In genomic region chr5:79488775-79489174, GRCh38 we compare ENCODE assay signal across 1 cellular context.
TF ChIP-seq lines count a peak whose summit lies in the region.

No MANE protein-coding gene starts in this region.

TF ChIP-seq in HepG2, 621 proteins besides CTCF, POLR2A, EP300 and RAD21 (continued from another document):
- TF ChIP-seq RFXAP (CRISPR knock-in tag; IDR thresholded peaks at IDR 0.05; ENCODE audit: borderline replicate concordance) (no peak), ZBTB4 (CRISPR knock-in tag; IDR thresholded peaks at IDR 0.05; ENCODE audit: borderline replicate concordance) (no peak), KAT7 (CRISPR knock-in tag; IDR thresholded peaks at IDR 0.05; ENCODE audit: borderline replicate concordance) (no peak), HOXA9 (CRISPR knock-in tag; IDR thresholded peaks at IDR 0.05; ENCODE audit: borderline replicate concordance) (no peak), RELA (CRISPR knock-in tag; IDR thresholded peaks at IDR 0.05) (no peak), FOXP1 (IDR thresholded peaks at IDR 0.05) (no peak), FOXP1 (CRISPR knock-in tag; IDR thresholded peaks at IDR 0.05) (no peak), PATZ1 (CRISPR knock-in tag; IDR thresholded peaks at IDR 0.05) (no peak), E2F5 (CRISPR knock-in tag; conservative IDR thresholded peaks at IDR 0.05) (no peak), ZNF660 (CRISPR knock-in tag; IDR thresholded peaks at IDR 0.05; ENCODE audit: borderline replicate concordance, low read depth) (no peak), MAFG (CRISPR knock-in tag; IDR thresholded peaks at IDR 0.05) (no peak), LBX2 (CRISPR knock-in tag; IDR thresholded peaks at IDR 0.05; ENCODE audit: borderline replicate concordance) (no peak), JUND (CRISPR knock-in tag; IDR thresholded peaks at IDR 0.05) (no peak), ZNF563 (CRISPR knock-in tag; IDR thresholded peaks at IDR 0.05) (no peak), RFX5 (IDR thresholded peaks at IDR 0.05; ENCODE audit: low read depth, low read length) (no peak), ZNF564 (CRISPR knock-in tag; IDR thresholded peaks at IDR 0.05) (no peak)
TF ChIP-seq in HepG2: peak in this region for 0.
